Comparison of ENCODE assay signal across 1 cellular context in genomic region chr14:91573894-91574837, GRCh38.
A peak's percentile ranks its signal among the peaks of the same experiment; 100 is the strongest.
TF ChIP-seq lines count a peak whose summit lies in the region.

No MANE protein-coding gene starts in this region.

TF ChIP-seq in HepG2, 621 proteins besides CTCF, POLR2A, EP300 and RAD21 (continued from another document):
- TF ChIP-seq ZNF687 (CRISPR knock-in tag; IDR thresholded peaks at IDR 0.05) (peak; percentile 62; the same call in 1 of the 2 replicates), ASH2L (IDR thresholded peaks at IDR 0.05; ENCODE audit: insufficient read length, low read depth, low read length) (no peak), ZNF839 (CRISPR knock-in tag; IDR thresholded peaks at IDR 0.05; ENCODE audit: borderline replicate concordance) (no peak), ZNF333 (CRISPR knock-in tag; IDR thresholded peaks at IDR 0.05; ENCODE audit: borderline replicate concordance) (0 out of 2 replicates have a peak, but pooled peaks have one; percentile 15), KDM6A (CRISPR knock-in tag; IDR thresholded peaks at IDR 0.05; ENCODE audit: low read depth) (no peak), ZNF383 (CRISPR knock-in tag; IDR thresholded peaks at IDR 0.05; ENCODE audit: borderline replicate concordance) (no peak), ATF3 (CRISPR knock-in tag; IDR thresholded peaks at IDR 0.05) (no peak), MTA1 (CRISPR knock-in tag; IDR thresholded peaks at IDR 0.05; ENCODE audit: borderline replicate concordance) (0 out of 2 replicates have a peak, but pooled peaks have one; percentile 25), ZNF557 (CRISPR knock-in tag; IDR thresholded peaks at IDR 0.05) (no peak), EZH2 (conservative IDR thresholded peaks at IDR 0.05; ENCODE audit: low read depth, low read length) (0 out of 2 replicates have a peak, but pooled peaks have one; percentile 6)
- TF ChIP-seq, protein P1, sequence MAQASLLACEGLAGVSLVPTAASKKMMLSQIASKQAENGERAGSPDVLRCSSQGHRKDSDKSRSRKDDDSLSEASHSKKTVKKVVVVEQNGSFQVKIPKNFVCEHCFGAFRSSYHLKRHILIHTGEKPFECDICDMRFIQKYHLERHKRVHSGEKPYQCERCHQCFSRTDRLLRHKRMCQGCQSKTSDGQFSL (CRISPR knock-in tag; IDR thresholded peaks at IDR 0.05): no peak
